In the genomic region with DNA sequence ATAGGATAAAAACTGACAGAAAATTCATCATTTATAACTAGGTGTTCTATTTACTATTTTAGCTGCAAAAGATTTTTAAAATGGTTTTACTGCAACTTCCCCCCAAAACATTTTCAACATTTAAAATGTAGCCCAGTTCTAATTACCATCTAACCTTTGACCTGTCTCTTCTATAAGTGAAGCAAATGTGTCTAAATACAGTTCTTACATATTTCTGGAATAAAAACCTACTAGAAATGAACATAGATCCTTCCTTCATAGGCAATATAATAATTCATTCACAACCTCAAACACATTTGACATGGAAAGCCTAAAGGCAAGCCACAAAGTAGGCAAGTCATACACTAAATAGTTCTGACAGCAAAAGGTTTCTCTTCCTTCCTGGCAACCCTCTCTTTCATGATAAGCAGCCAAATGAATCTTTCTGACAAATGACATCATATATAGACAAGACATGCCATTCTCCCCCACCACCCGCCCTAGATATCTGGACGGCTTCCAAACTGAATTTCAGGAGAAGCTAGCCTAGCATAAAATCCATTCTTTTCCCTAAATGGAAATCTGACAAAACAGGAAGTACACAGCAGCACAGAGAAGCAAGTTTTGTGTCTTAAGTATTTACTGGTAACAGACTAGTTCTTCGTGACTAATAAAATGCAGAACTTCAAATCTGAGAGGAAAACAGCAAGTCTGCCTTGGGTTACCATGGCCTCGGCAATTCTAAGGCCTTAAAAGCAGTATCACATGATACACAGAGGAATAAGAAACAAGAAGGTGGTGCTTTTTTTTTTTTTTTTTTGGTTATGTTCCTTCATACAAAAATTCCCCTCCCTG, we compare ENCODE assay signal across 8 cellular contexts. TPM values are rescaled to one million over a fixed set of nuclear protein-coding genes. Genes with fewer than 3 reads are reported as not detected.
DNase-seq lines count a peak whose midpoint lies in the region; ATAC-seq and TF ChIP-seq lines count a peak whose summit lies in the region.

No MANE protein-coding gene starts in this region.

- WGBS in heart left ventricle, 4 donors: 5 to 14% (median 7%) methylated on average over 4 of the region's 4 CpGs

- H3K4me1 ChIP-seq in heart left ventricle: peaks cover 6 to 47% (median 40%) of the 10 kb centered on the region in 12 donors

- peak overlapping the region; percentile 9 to 89 (median 70) for H3K27ac ChIP-seq in heart left ventricle

- no peaks in the 10 kb centered on the region for H3K9me3 ChIP-seq in heart left ventricle

- peaks cover 0 to 85% (median 70%) of the 10 kb centered on the region in 9 donors for H3K36me3 ChIP-seq in heart left ventricle

- intact Hi-C loops in heart left ventricle (cut with DNase I): no loop called here

- DNase-seq in AG20443 (ENCODE audit: low spot score) (peak; percentile 78), M059J (ENCODE audit: low read depth) (peak; percentile 98), amniotic stem cell (lab: John Stamatoyannopoulos, UW) (peak; percentile 65), heart left ventricle (peak in 4 of 5 donors; percentile 33 to 64 (median 62)), retinal pigment epithelial cell (ENCODE audit: low read depth) (peak; percentile 48), NCI-H2227 treated with DMSO at 0.1 percent for 48 hours (lab: John Stamatoyannopoulos, UW) (no peak), NCI-H1092 (lab: John Stamatoyannopoulos, UW) (no peak)

- H3K27me3 ChIP-seq in heart left ventricle: no peaks in the 10 kb centered on the region

- no peak for TF ChIP-seq CTCF in heart left ventricle (IDR thresholded peaks at IDR 0.05)
- no peak for TF ChIP-seq CTCF in retinal pigment epithelial cell (conservative IDR thresholded peaks at IDR 0.05; ENCODE audit: low read depth, low read length)

- H3K4me3 ChIP-seq in heart left ventricle (no peak overlapping the region), retinal pigment epithelial cell (ENCODE audit: low read length) (no peak overlapping the region)

- ATAC-seq in GM19395 (IDR thresholded peaks at IDR 0.05; ENCODE audit: unreplicated experiment) (peak; percentile 77), heart left ventricle (peak; percentile 46 to 86 (median 65))

- no peak for TF ChIP-seq POLR2A in heart left ventricle (IDR thresholded peaks at IDR 0.05)

RNA-seq across cellular contexts. Expression of gene ARID4A, which starts 17.2 kb away (rescaled TPM):
- total RNA-seq in M059J (2014; rRNA removed; shearing (Covaris generic)): 3.9 and 6.5 TPM in 2 replicates
- 10 to 100 TPM in 8 of 9 donors, 1 to 10 TPM in 1; 7.0 to 23.1 (median 16.0) TPM for total RNA-seq in heart left ventricle
- polyA plus RNA-seq in heart left ventricle: 10 to 100 TPM in 1 of 2 donors, 1 to 10 TPM in 1; 5.6 to 11.7 TPM

RNA-seq across cellular contexts. Expression of gene PSMA3, which starts 36.5 kb away (rescaled TPM):
- 153 and 232 TPM in 2 replicates for total RNA-seq in M059J (2014; rRNA removed; shearing (Covaris generic))
- 100 to 1,000 TPM; 121 to 232 (median 155) TPM for total RNA-seq in heart left ventricle
- 100 to 1,000 TPM; 206 to 208 TPM for polyA plus RNA-seq in heart left ventricle

Comparison
In these comparisons a context has a peak if more than half of its experiments do, and no peak if none do; other contexts are left out.
1. DNase-seq: peak in AG20443 (single experiment), M059J (single experiment), amniotic stem cell (single experiment), heart left ventricle (4 of 5) and retinal pigment epithelial cell (single experiment); none in NCI-H2227 treated with DMSO at 0.1 percent for 48 hours (single experiment) and NCI-H1092 (single experiment).